ENCODE assay signal across 12 cellular contexts in genomic region chr3:138389841-138390581, GRCh38. TPM values are rescaled to one million over a fixed set of nuclear protein-coding genes. Genes with fewer than 3 reads are reported as not detected.
A peak's percentile ranks its signal among the peaks of the same experiment; 100 is the strongest.
DNase-seq lines count a peak whose midpoint lies in the region; ATAC-seq and TF ChIP-seq lines count a peak whose summit lies in the region.
"Had no signal": no experiment of that assay in that cellular context is flagged by ENCODE, and none has a peak within 500 bp of the region (broad histone marks: within the 10 kb centered on the region; RNA-seq: fewer than 3 reads in every experiment).

No MANE protein-coding gene starts in this region.

- CTCF ChIA-PET in activated CD8-positive, alpha-beta memory T cell treated with anti-CD3 and anti-CD28 coated beads, Interleukin-2, amount 10 ng/mL, durations not matched to agents 7 days and 5 days (lab: Charles Lee), result interaction anchor here (0.6 kb wide), 1 partner anchor 167 kb away, joined by 3 read pairs; no protein-coding TSS in a partner anchor

- peaks cover 25% of the 10 kb centered on the region for H3K4me1 ChIP-seq in ACC112 (ENCODE audit: control insufficient read depth, insufficient read depth, low read length, unreplicated experiment)
- peaks cover 16% of the 10 kb centered on the region for H3K4me1 ChIP-seq in mesodermal cell (ENCODE audit: control insufficient read depth, insufficient read depth, low read length, poor library complexity, severe bottlenecking)
- H3K4me1 ChIP-seq: right lobe of liver had no signal

- H3K4me3 ChIP-seq in ACC112 (ENCODE audit: low read depth, low read length) (peak overlapping the region; percentile 38), MG63 (no peak overlapping the region), dorsolateral prefrontal cortex (peak overlapping the region in 1 of 59 donors; percentile 1), mesodermal cell (ENCODE audit: extremely low read depth, insufficient read depth, low read length, poor library complexity, severe bottlenecking) (no peak overlapping the region)
- H3K4me3 ChIP-seq: right lobe of liver had no signal

- H3K27me3 Mint-ChIP-seq in activated CD8-positive, alpha-beta memory T cell treated with anti-CD3 and anti-CD28 coated beads, Interleukin-2, amount 10 ng/mL, durations not matched to agents 7 days and 5 days, result peaks cover 3% of the 10 kb centered on the region

- WGBS in mesodermal cell (ENCODE audit: insufficient coverage in 2 of 2), 2 experiments, result 84 to 86% methylated on average over 5 to 6 of the region's 9 CpGs

- H3K9me3 ChIP-seq in MG63, result no peaks in the 10 kb centered on the region; the same call in 1 of the 2 replicates
- H3K9me3 ChIP-seq in mesodermal cell (ENCODE audit: control insufficient read depth, low read length), result no peaks in the 10 kb centered on the region
- H3K9me3 ChIP-seq: right lobe of liver had no signal

- H3K36me3 ChIP-seq in ACC112 (ENCODE audit: insufficient read depth, low read length) (no peaks in the 10 kb centered on the region), MG63 (no peaks in the 10 kb centered on the region), mesodermal cell (ENCODE audit: control insufficient read depth, insufficient read depth, low read length) (peaks cover 4% of the 10 kb centered on the region)
- H3K36me3 ChIP-seq: right lobe of liver had no signal

- H3K9me3 Mint-ChIP-seq in activated CD8-positive, alpha-beta memory T cell treated with anti-CD3 and anti-CD28 coated beads, Interleukin-2, amount 10 ng/mL, durations not matched to agents 7 days and 5 days (ENCODE audit: low read depth), result no peaks in the 10 kb centered on the region
- H3K9me3 Mint-ChIP-seq: CD8-positive, alpha-beta memory T cell had no signal

- TF ChIP-seq CTCF in dorsolateral prefrontal cortex (IDR thresholded peaks at IDR 0.05 in 54 of 56, conservative IDR thresholded peaks at IDR 0.05 in 2 of 56; ENCODE audit: low read depth in 1 of 56, partially characterized antibody in 56 of 56), result no peak

- H2AFZ ChIP-seq in ACC112 (ENCODE audit: low read length, unreplicated experiment), result peak overlapping the region; percentile 13

- no peaks in the 10 kb centered on the region for H3K36me3 Mint-ChIP-seq in activated CD8-positive, alpha-beta memory T cell treated with anti-CD3 and anti-CD28 coated beads, Interleukin-2, amount 10 ng/mL, durations not matched to agents 7 days and 5 days
- H3K36me3 Mint-ChIP-seq: CD8-positive, alpha-beta memory T cell had no signal

- H3K79me2 ChIP-seq in ACC112 (ENCODE audit: control insufficient read depth, insufficient read depth, low read length, unreplicated experiment), result peaks cover 3% of the 10 kb centered on the region

- H3K27me3 ChIP-seq in ACC112 (ENCODE audit: insufficient read depth, low read length) (no peaks in the 10 kb centered on the region), MG63 (no peaks in the 10 kb centered on the region), dorsolateral prefrontal cortex (no peaks in the 10 kb centered on the region)
- H3K27me3 ChIP-seq: right lobe of liver had no signal

- H3K4me1 Mint-ChIP-seq in activated CD8-positive, alpha-beta memory T cell treated with anti-CD3 and anti-CD28 coated beads, Interleukin-2, amount 10 ng/mL, durations not matched to agents 7 days and 5 days, result no peaks in the 10 kb centered on the region
- H3K4me1 Mint-ChIP-seq: CD8-positive, alpha-beta memory T cell had no signal

- intact Hi-C loops in dorsolateral prefrontal cortex (cut with DNase I), result no loop called here

- ATAC-seq in GM21576 (IDR thresholded peaks at IDR 0.05; ENCODE audit: unreplicated experiment), result no peak
- ATAC-seq in activated CD8-positive, alpha-beta memory T cell treated with anti-CD3 and anti-CD28 coated beads, Interleukin-2, amount 10 ng/mL, durations not matched to agents 7 days and 5 days, result no peak

- DNase-seq in MG63 (peak; percentile 89), dorsolateral prefrontal cortex (no peak), HT-29 (ENCODE audit: low spot score) (no peak)
- DNase-seq in activated CD8-positive, alpha-beta memory T cell treated with anti-CD3 and anti-CD28 coated beads, Interleukin-2, amount 10 ng/mL, durations not matched to agents 7 days and 5 days, result no peak
- no peak for DNase-seq in stimulated activated CD4-positive, alpha-beta T cell treated with anti-CD3 and anti-CD28 coated beads, Interleukin-1b, Interleukin-23, amount 100 ng/mL, for 48 hours
- DNase-seq: activated CD4-positive, CD25-positive, alpha-beta regulatory T cell; CD8-positive, alpha-beta memory T cell; MV-4-11; right lobe of liver had no signal

- peak overlapping the region; percentile 66 for H3K27ac ChIP-seq in ACC112 (ENCODE audit: low read depth, low read length)
- H3K27ac ChIP-seq in dorsolateral prefrontal cortex, result peak overlapping the region in 55 of 59 donors; percentile 7 to 85 (median 67)
- peak overlapping the region; percentile 71 for H3K27ac ChIP-seq in mesodermal cell (ENCODE audit: low read depth, low read length, severe bottlenecking)
- H3K27ac ChIP-seq: right lobe of liver had no signal

- no peak overlapping the region for H3K27ac Mint-ChIP-seq in activated CD8-positive, alpha-beta memory T cell treated with anti-CD3 and anti-CD28 coated beads, Interleukin-2, amount 10 ng/mL, durations not matched to agents 7 days and 5 days

- no peak overlapping the region for H3K4me3 Mint-ChIP-seq in activated CD8-positive, alpha-beta memory T cell treated with anti-CD3 and anti-CD28 coated beads, Interleukin-2, amount 10 ng/mL, durations not matched to agents 7 days and 5 days
- H3K4me3 Mint-ChIP-seq: CD8-positive, alpha-beta memory T cell had no signal

RNA-seq across cellular contexts. Expression of gene MRAS, which starts 41.6 kb away (rescaled TPM):
- total RNA-seq in MG63 (2014; rRNA removed; shearing (Covaris generic); ENCODE audit: low replicate concordance), result 11.0 and 23.4 TPM in 2 replicates
- total RNA-seq in dorsolateral prefrontal cortex, result 100 to 1,000 TPM in 118 of 120 experiments, 10 to 100 TPM in 2; 92.4 to 559 (median 198) TPM
- polyA plus RNA-seq in mesodermal cell (2013, experiment 1 of 2), result 26.5 TPM
- 23.0 TPM for polyA plus RNA-seq in mesodermal cell (2013, experiment 2 of 2)
- total RNA-seq in activated CD8-positive, alpha-beta memory T cell treated with anti-CD3 and anti-CD28 coated beads, Interleukin-2, amount 10 ng/mL, durations not matched to agents 7 days and 5 days, result not detected
- 1.3 and 2.9 TPM in 2 replicates for total RNA-seq in HT-29 (2014; rRNA removed; shearing (Covaris generic))

RNA-seq across cellular contexts. Expression of gene ESYT3, which starts 44.4 kb away (rescaled TPM):
- total RNA-seq in MG63 (2014; rRNA removed; shearing (Covaris generic); ENCODE audit: low replicate concordance), result 0.23 and 0.89 TPM in 2 replicates
- total RNA-seq in dorsolateral prefrontal cortex, result 10 to 100 TPM in 119 of 120 experiments, 1 to 10 TPM in 1; 9.6 to 48.4 (median 21.3) TPM
- 2.6 TPM for polyA plus RNA-seq in mesodermal cell (2013, experiment 1 of 2)
- polyA plus RNA-seq in mesodermal cell (2013, experiment 2 of 2), result 1.9 TPM
- under 1 TPM; 0.23 to 0.26 TPM for total RNA-seq in activated CD8-positive, alpha-beta memory T cell treated with anti-CD3 and anti-CD28 coated beads, Interleukin-2, amount 10 ng/mL, durations not matched to agents 7 days and 5 days
- not detected in 2 replicates for total RNA-seq in HT-29 (2014; rRNA removed; shearing (Covaris generic))
- polyA plus RNA-seq: CD8-positive, alpha-beta memory T cell had no signal
